Comparison of ENCODE assay signal across 23 cellular contexts in genomic region chr2:20132990-20133535, GRCh38.
"Had no signal": no experiment of that assay in that cellular context is flagged by ENCODE, and none has a peak within 500 bp of the region (broad histone marks: within the 10 kb centered on the region; RNA-seq: fewer than 3 reads in every experiment).

No MANE protein-coding gene starts in this region.

- H3K36me3 ChIP-seq: right lobe of liver, suprapubic skin, transverse colon, vagina had no signal

- H3K27ac Mint-ChIP-seq: memory B cell; mesothelial cell of epicardium; naive B cell; natural killer cell treated with Interleukin-12 subunit alpha and Interleukin-12 subunit beta and Interleukin-15 and Interleukin-18, amount 100 ng/mL, for 72 hours; progenitor cell of endocrine pancreas; stimulated activated naive CD8-positive, alpha-beta T cell treated with anti-CD3 and anti-CD28 coated beads, Interleukin-15, amount 100 ng/mL, for 72 hours had no signal

- H3K4me1 Mint-ChIP-seq: memory B cell; naive B cell; stimulated activated naive CD8-positive, alpha-beta T cell treated with anti-CD3 and anti-CD28 coated beads, Interleukin-15, amount 100 ng/mL, for 72 hours had no signal

- H3K9me3 Mint-ChIP-seq: memory B cell; mesothelial cell of epicardium; natural killer cell treated with Interleukin-12 subunit alpha and Interleukin-12 subunit beta and Interleukin-15 and Interleukin-18, amount 100 ng/mL, for 72 hours; neural crest cell; stimulated activated naive CD8-positive, alpha-beta T cell treated with anti-CD3 and anti-CD28 coated beads, Interleukin-15, amount 100 ng/mL, for 72 hours had no signal

- DNase-seq: dorsolateral prefrontal cortex; effector CD4-positive, alpha-beta T cell; kidney; mucosa of descending colon; naive B cell; right lobe of liver; small intestine; stimulated activated CD4-positive, alpha-beta T cell treated with anti-CD3 and anti-CD28 coated beads, Interleukin-15, amount 100 ng/mL, for 24 hours; stimulated activated CD4-positive, alpha-beta T cell treated with anti-CD3 and anti-CD28 coated beads, Interleukin-2, amount 100 ng/mL, for 48 hours; stimulated activated CD8-positive, alpha-beta memory T cell treated with anti-CD3 and anti-CD28 coated beads, Interleukin-4, amount 100 ng/mL, for 48 hours; stimulated activated naive CD4-positive, alpha-beta T cell; stimulated activated naive CD8-positive, alpha-beta T cell treated with anti-CD3 and anti-CD28 coated beads, Interleukin-15, amount 100 ng/mL, for 72 hours; transverse colon had no signal

- H3K4me1 ChIP-seq: parathyroid adenoma had no signal

- H3K4me3 Mint-ChIP-seq: memory B cell; mesothelial cell of epicardium; natural killer cell treated with Interleukin-12 subunit alpha and Interleukin-12 subunit beta and Interleukin-15 and Interleukin-18, amount 100 ng/mL, for 72 hours; neural crest cell; stimulated activated naive CD8-positive, alpha-beta T cell treated with anti-CD3 and anti-CD28 coated beads, Interleukin-15, amount 100 ng/mL, for 72 hours had no signal

- H3K36me3 Mint-ChIP-seq: memory B cell; mesothelial cell of epicardium; naive B cell; natural killer cell treated with Interleukin-12 subunit alpha and Interleukin-12 subunit beta and Interleukin-15 and Interleukin-18, amount 100 ng/mL, for 72 hours had no signal

- ATAC-seq: left lobe of liver; mucosa of descending colon; right lobe of liver; stimulated activated naive CD8-positive, alpha-beta T cell treated with anti-CD3 and anti-CD28 coated beads, Interleukin-15, amount 100 ng/mL, for 72 hours had no signal

- H3K9me3 ChIP-seq: mucosa of descending colon, right lobe of liver, suprapubic skin, transverse colon, vagina had no signal

- H3K27ac ChIP-seq: dorsolateral prefrontal cortex, parathyroid adenoma, right lobe of liver, suprapubic skin, transverse colon, vagina had no signal

- H3K4me3 ChIP-seq: dorsolateral prefrontal cortex, lung, mucosa of descending colon, right lobe of liver, suprapubic skin, transverse colon, vagina had no signal
